10 cellular contexts compared by ENCODE assay signal in the genomic region with DNA sequence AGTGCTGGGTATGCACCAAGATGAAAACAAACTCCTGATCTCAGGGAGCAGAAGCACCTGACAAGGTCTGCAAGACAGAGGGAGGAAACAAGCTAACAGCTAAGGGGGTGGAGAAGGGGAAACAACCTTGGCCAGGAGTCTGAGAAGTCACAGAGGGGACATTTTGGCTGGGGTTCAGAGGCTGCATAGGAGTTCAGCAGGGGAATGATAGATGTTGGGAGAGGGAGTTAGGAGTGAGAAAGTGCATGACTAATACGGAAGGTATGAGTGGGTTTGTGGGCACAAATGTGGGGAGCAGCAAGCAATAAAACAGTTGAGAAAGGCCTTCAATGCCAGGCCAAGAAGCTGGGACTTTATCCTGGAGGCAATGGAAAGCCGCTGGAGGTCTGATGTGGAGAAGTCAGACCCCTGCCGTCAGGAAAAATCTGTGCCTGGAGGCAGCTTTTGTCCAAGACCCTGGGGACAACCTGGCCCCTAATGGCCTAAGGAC. TPM values are rescaled to one million over a fixed set of nuclear protein-coding genes. Genes with fewer than 3 reads are reported as not detected.
A peak's percentile ranks its signal among the peaks of the same experiment; 100 is the strongest.
DNase-seq lines count a peak whose midpoint lies in the region; ATAC-seq and TF ChIP-seq lines count a peak whose summit lies in the region.
"Had no signal": no experiment of that assay in that cellular context is flagged by ENCODE, and none has a peak within 500 bp of the region (broad histone marks: within the 10 kb centered on the region; RNA-seq: fewer than 3 reads in every experiment).

No MANE protein-coding gene starts in this region.

- ATAC-seq in GM21360 (IDR thresholded peaks at IDR 0.05; ENCODE audit: unreplicated experiment): no peak
- ATAC-seq in GM18519 (IDR thresholded peaks at IDR 0.05; ENCODE audit: low FRiP score, unreplicated experiment): no peak
- no peak for ATAC-seq in HG03432 (IDR thresholded peaks at IDR 0.05; ENCODE audit: unreplicated experiment)

- in situ Hi-C loops in GM13976 (cut with MboI; ENCODE audit: low sequenced_read_pairs, unreplicated experiment): no loop called here

- H3K4me3 ChIP-seq in HFF-Myc (replicated peaks; ENCODE audit: low read depth, low read length): no peak overlapping the region

- DNase-seq in A172 (ENCODE audit: low spot score) (peak; percentile 93), HFF-Myc (ENCODE audit: extremely low read depth, low read depth) (peak; percentile 73), amniotic epithelial cell (ENCODE audit: low read depth) (peak; percentile 97), iris pigment epithelial cell (ENCODE audit: low read depth) (peak; percentile 90), GM13976 (ENCODE audit: low spot score) (no peak)
- DNase-seq: activated effector memory CD4-positive, alpha-beta T cell treated with anti-CD3 and anti-CD28 coated beads, Interleukin-2, amount 50 U/mL, for 16 hours; COR-L47 had no signal

- no peak for TF ChIP-seq CTCF in HFF-Myc (IDR thresholded peaks at IDR 0.05; ENCODE audit: low read depth, low read length, missing control alignments)
- TF ChIP-seq CTCF in GM13976 (IDR thresholded peaks at IDR 0.05; ENCODE audit: borderline replicate concordance, control extremely low read depth, extremely low read depth, insufficient read depth, missing control alignments): no peak

RNA-seq across cellular contexts. Expression of gene EPHA2, which starts 16.4 kb away (rescaled TPM):
- total RNA-seq in A172 (2014; rRNA removed; shearing (Covaris generic)): 54.3 and 78.1 TPM in 2 replicates
